Comparison of ENCODE assay signal across 8 cellular contexts in genomic region chr11:46381046-46381835, GRCh38. TPM values are rescaled to one million over a fixed set of nuclear protein-coding genes. Genes with fewer than 3 reads are reported as not detected.
A peak's percentile ranks its signal among the peaks of the same experiment; 100 is the strongest.
DNase-seq lines count a peak whose midpoint lies in the region; ATAC-seq, FAIRE-seq and TF ChIP-seq lines count a peak whose summit lies in the region.

Gene MDK, plus strand, starts transcription at chr11:46381669. Its CDS starts 389 bp downstream, at chr11:46382058.

- no peak within 1 kb of the TSS for H2AK5ac ChIP-seq in H1 (ENCODE audit: low read depth, low read length)

- H3K4me1 ChIP-seq in PC-3 (ENCODE audit: insufficient read depth, low read length) (peaks cover 5% of the 10 kb centered on the region; the same call in 1 of the 2 replicates), H1 (replicated peaks in 1 of 4; ENCODE audit: control insufficient read depth in 3 of 4, insufficient read depth in 4 of 4, low read length in 3 of 4) (peaks cover 0 to 16% (median 13%) of the 10 kb centered on the region in 4 experiments; a peak in 6 of 7 replicates), mucosa of rectum (ENCODE audit: control insufficient read depth in 2 of 2, insufficient read depth in 2 of 2, low read length in 2 of 2) (peaks cover 14 to 36% of the 10 kb centered on the region in 2 donors), aorta (ENCODE audit: control insufficient read depth in 1 of 2, insufficient read depth in 2 of 2, low read length in 2 of 2) (no peaks in the 10 kb centered on the region)

- peak within 1 kb of the TSS; percentile 81 for H3K4me3 ChIP-seq in PC-3 (ENCODE audit: low read length)
- peak within 1 kb of the TSS; percentile 71 to 95 (median 82) for H3K4me3 ChIP-seq in H1 (ENCODE audit: extremely low read depth in 1 of 4, insufficient read depth in 2 of 4, low read depth in 3 of 4, low read length in 4 of 4)
- H3K4me3 ChIP-seq in mucosa of rectum (ENCODE audit: low read length in 2 of 2): peak within 1 kb of the TSS; percentile 82 to 89
- H3K4me3 ChIP-seq in aorta (ENCODE audit: low read length in 2 of 2): peak within 1 kb of the TSS; percentile 22 to 46

- POLR2A ChIA-PET in PC-3 (lab: Charles Lee; ENCODE audit: unreplicated experiment) (no interaction called here), H1 (lab: Charles Lee; ENCODE audit: partially characterized antibody) (interaction anchor here (0.5 to 3.8 kb wide), 20 partner anchors 9 to 315 kb away, joined by 3 to 35 read pairs (median 4); partner anchors contain the start of genes AMBRA1 and CHRM4)

- H3K9ac ChIP-seq in PC-3 (ENCODE audit: low read length): peak within 1 kb of the TSS; percentile 67
- peak within 1 kb of the TSS; percentile 60 to 95 (median 82) for H3K9ac ChIP-seq in H1 (replicated peaks in 1 of 4; ENCODE audit: extremely low read depth in 1 of 4, low read depth in 3 of 4, low read length in 3 of 4)
- H3K9ac ChIP-seq in mucosa of rectum (ENCODE audit: low read depth in 1 of 2, low read length in 2 of 2): peak within 1 kb of the TSS; percentile 56 to 90

- peak within 1 kb of the TSS; percentile 79 for H3K56ac ChIP-seq in H1 (replicated peaks; ENCODE audit: insufficient read length, low read depth, low read length)

- H3K36me3 ChIP-seq in PC-3 (ENCODE audit: low read depth, low read length) (no peaks in the 10 kb centered on the region; the same call in 1 of the 2 replicates), H1 (ENCODE audit: control insufficient read depth in 2 of 4, insufficient read depth in 4 of 4, low read length in 3 of 4) (peaks cover 0 to 20% (median 2%) of the 10 kb centered on the region in 4 experiments; a peak in 4 of 8 replicates), mucosa of rectum (ENCODE audit: control insufficient read depth in 2 of 2, insufficient read depth in 2 of 2, low read length in 2 of 2) (peaks cover under 1 to 2% of the 10 kb centered on the region in 2 donors), aorta (ENCODE audit: control insufficient read depth in 1 of 2, insufficient read depth in 2 of 2, low read length in 1 of 2) (peaks cover 0 to 2% of the 10 kb centered on the region in 2 donors)

- H3K23ac ChIP-seq in H1 (ENCODE audit: insufficient read length): no peak within 1 kb of the TSS

- no peak for DNase-seq in activated naive CD4-positive, alpha-beta T cell treated with anti-CD3 and anti-CD28 coated beads for 36 hours
- no peak for DNase-seq in activated naive CD4-positive, alpha-beta T cell treated with anti-CD3 and anti-CD28 coated beads, Interleukin-2, amount 50 U/mL, for 16 hours
- DNase-seq in PC-3: no peak
- peak in 1 of 2 experiments; percentile 83 for DNase-seq in H1 (ENCODE audit: low read depth in 1 of 2, low spot score in 2 of 2)
- DNase-seq in aorta: peak in 1 of 2 donors; percentile 81
- no peak for DNase-seq in foreskin melanocyte
- DNase-seq in T-helper 9 cell: no peak

- H4K20me1 ChIP-seq in PC-3 (ENCODE audit: low read length): no peaks in the 10 kb centered on the region
- H4K20me1 ChIP-seq in H1 (replicated peaks in 1 of 2; ENCODE audit: control insufficient read depth in 1 of 2, insufficient read depth in 2 of 2, low read length in 2 of 2): peaks cover 15 to 20% of the 10 kb centered on the region in 2 experiments

- H3K79me2 ChIP-seq in PC-3 (ENCODE audit: low read length) (no peaks in the 10 kb centered on the region), H1 (ENCODE audit: control insufficient read depth in 1 of 2, insufficient read depth in 2 of 2, low read length in 2 of 2) (no peaks in the 10 kb centered on the region; a peak in 1 of 4 replicates)

- no peak within 1 kb of the TSS for H3K14ac ChIP-seq in H1 (ENCODE audit: insufficient read length)

- H3K9me2 ChIP-seq in PC-3 (replicated peaks; ENCODE audit: low read length): no peaks in the 10 kb centered on the region

- WGBS in H1 (ENCODE audit: extremely low coverage in 1 of 2, insufficient coverage in 1 of 2, insufficient read length in 1 of 2, insufficient replicate concordance in 2 of 2, low coverage in 1 of 2, low lambda C conversion rate in 2 of 2, missing lambda C conversion rate in 1 of 2), 2 experiments: 1% methylated on average over 23 of the region's 97 CpGs; no CpG with 5 or more reads in 1 of the 2 experiments
- WGBS in aorta, 2 donors: 2% methylated on average over 47 to 97 of the region's 97 CpGs

- peak within 1 kb of the TSS; percentile 46; the same call in 1 of the 2 replicates for H2BK15ac ChIP-seq in H1 (ENCODE audit: low read length)

- H3K27ac ChIP-seq in PC-3 (ENCODE audit: low read length) (no peak within 1 kb of the TSS), H1 (ENCODE audit: low read depth, low read length) (peak within 1 kb of the TSS; percentile 88), mucosa of rectum (ENCODE audit: low read depth in 2 of 2, low read length in 2 of 2) (peak within 1 kb of the TSS; percentile 68 to 81), aorta (ENCODE audit: low read depth in 1 of 2, low read length in 2 of 2) (no peak within 1 kb of the TSS)

- peak within 1 kb of the TSS; percentile 78 for H2BK120ac ChIP-seq in H1 (replicated peaks; ENCODE audit: low read depth, low read length)

- FAIRE-seq in H1 (lab: Jason Lieb, UNC): no peak

- TF ChIP-seq CTCF in PC-3 (conservative IDR thresholded peaks at IDR 0.05; ENCODE audit: low read depth, low read length): no peak
- 0 out of 4 replicates have a peak, but pooled peaks of 1 of the 3 experiments have one; percentile 4 for TF ChIP-seq CTCF in H1 (IDR thresholded peaks at IDR 0.05; ENCODE audit: control extremely low read depth in 1 of 3, insufficient read depth in 1 of 3, low read depth in 1 of 3, low read length in 3 of 3)

- H3K9me3 Mint-ChIP-seq in activated naive CD4-positive, alpha-beta T cell treated with anti-CD3 and anti-CD28 coated beads for 36 hours: no peaks in the 10 kb centered on the region

- H2BK5ac ChIP-seq in H1 (ENCODE audit: low read depth, low read length): peak within 1 kb of the TSS; percentile 61; the same call in 1 of the 2 replicates

- intact Hi-C loops in activated naive CD4-positive, alpha-beta T cell treated with anti-CD3 and anti-CD28 coated beads for 36 hours (cut with micrococcal nuclease): no loop called here
- intact Hi-C loops in PC-3 (cut with micrococcal nuclease) (no loop called here), aorta (cut with DNase I) (no loop called here)

- no peaks in the 10 kb centered on the region for H3F3A ChIP-seq in PC-3 (ENCODE audit: low read length, unreplicated experiment)

- H3K9me3 ChIP-seq in PC-3 (ENCODE audit: low read length) (no peaks in the 10 kb centered on the region), H1 (ENCODE audit: insufficient read depth in 2 of 2, low read depth in 1 of 2, low read length in 1 of 2) (no peaks in the 10 kb centered on the region), mucosa of rectum (ENCODE audit: control insufficient read depth in 2 of 2, low read length in 2 of 2) (no peaks in the 10 kb centered on the region), aorta (ENCODE audit: control insufficient read depth, low read length) (no peaks in the 10 kb centered on the region)

- no peaks in the 10 kb centered on the region for H3K79me1 ChIP-seq in H1 (ENCODE audit: low read depth, low read length)

- BruUV-seq in PC-3 (replicated peaks; lab: Mats Ljungman, UMichigan): no TSS peak

- no peak for TF ChIP-seq RAD21 in H1 (IDR thresholded peaks at IDR 0.05 in 1 of 2, conservative IDR thresholded peaks at IDR 0.05 in 1 of 2; ENCODE audit: low read depth in 2 of 2, low read length in 2 of 2)

- H3K4me3 Mint-ChIP-seq in activated naive CD4-positive, alpha-beta T cell treated with anti-CD3 and anti-CD28 coated beads for 36 hours: peak within 1 kb of the TSS; percentile 67

- CTCF ChIA-PET in activated naive CD4-positive, alpha-beta T cell treated with anti-CD3 and anti-CD28 coated beads for 36 hours (lab: Charles Lee): no interaction called here
- CTCF ChIA-PET in PC-3 (lab: Charles Lee): no interaction called here
- CTCF ChIA-PET in H1 (lab: Charles Lee; ENCODE audit: partially characterized antibody): interaction anchor here (1.0 to 44.5 kb wide), 3 partner anchors 8 to 39 kb away, joined by 3 to 1004 read pairs (median 24); partner anchors contain the start of gene DGKZ

- H3K18ac ChIP-seq in H1 (ENCODE audit: extremely low read depth, low read length): peak within 1 kb of the TSS; percentile 93

- 0 out of 2 replicates have a peak within 1 kb of the TSS, but pooled peaks have one; percentile 32 for H2BK20ac ChIP-seq in H1 (ENCODE audit: low read length)

- H3K23me2 ChIP-seq in H1 (ENCODE audit: low read depth, low read length): peaks cover 9% of the 10 kb centered on the region; the same call in 1 of the 2 replicates

- TF ChIP-seq EP300 in H1 (IDR thresholded peaks at IDR 0.05; ENCODE audit: borderline replicate concordance in 1 of 2, low read depth in 2 of 2, low read length in 2 of 2): no peak

- ATAC-seq in PC-3 (peak; percentile 27), aorta (ENCODE audit: low FRiP score) (no peak)

- peak within 1 kb of the TSS; percentile 98 for H4K8ac ChIP-seq in H1 (ENCODE audit: extremely low read depth, insufficient read depth, low read length)

- H3K27me3 Mint-ChIP-seq in activated naive CD4-positive, alpha-beta T cell treated with anti-CD3 and anti-CD28 coated beads for 36 hours (ENCODE audit: low read depth): peaks cover 11% of the 10 kb centered on the region

- peak within 1 kb of the TSS; percentile 77 for H2AFZ ChIP-seq in PC-3 (ENCODE audit: low read length)
- H2AFZ ChIP-seq in H1 (ENCODE audit: low read length): no peak within 1 kb of the TSS

- H2BK12ac ChIP-seq in H1 (ENCODE audit: low read depth, low read length): no peak within 1 kb of the TSS; the same call in 1 of the 2 replicates

- H3K27ac Mint-ChIP-seq in activated naive CD4-positive, alpha-beta T cell treated with anti-CD3 and anti-CD28 coated beads for 36 hours: no peak within 1 kb of the TSS

- H4K5ac ChIP-seq in H1 (ENCODE audit: insufficient read length, low read depth, low read length): peak within 1 kb of the TSS; percentile 94

- H4K91ac ChIP-seq in H1 (replicated peaks; ENCODE audit: insufficient read length, low read length): peak within 1 kb of the TSS; percentile 89

- H3K36me3 Mint-ChIP-seq in activated naive CD4-positive, alpha-beta T cell treated with anti-CD3 and anti-CD28 coated beads for 36 hours (ENCODE audit: low read depth): peaks cover 19% of the 10 kb centered on the region

- H3K27me3 ChIP-seq in PC-3 (ENCODE audit: low read length) (no peaks in the 10 kb centered on the region), H1 (replicated peaks in 1 of 4; ENCODE audit: control insufficient read depth in 3 of 4, extremely low read depth in 1 of 4, insufficient read depth in 3 of 4, low read length in 3 of 4) (no peaks in the 10 kb centered on the region), mucosa of rectum (ENCODE audit: control insufficient read depth in 2 of 2, insufficient read depth in 2 of 2, low read length in 2 of 2) (peaks cover 0 to 8% of the 10 kb centered on the region in 2 donors), aorta (ENCODE audit: control insufficient read depth in 1 of 2, insufficient read depth in 2 of 2, low read length in 1 of 2) (no peaks in the 10 kb centered on the region)

- TF ChIP-seq POLR2A in H1 (IDR thresholded peaks at IDR 0.05; ENCODE audit: control extremely low read depth in 1 of 2, low read depth in 2 of 2, low read length in 2 of 2): no peak; a peak in 1 of 3 replicates

- H3K4me2 ChIP-seq in PC-3 (ENCODE audit: low read length) (peak within 1 kb of the TSS; percentile 99), H1 (ENCODE audit: insufficient read depth in 1 of 2, low read depth in 2 of 2, low read length in 2 of 2) (peak within 1 kb of the TSS; percentile 69 to 94)

- H3K4me1 Mint-ChIP-seq in activated naive CD4-positive, alpha-beta T cell treated with anti-CD3 and anti-CD28 coated beads for 36 hours (ENCODE audit: low read depth): peaks cover 11% of the 10 kb centered on the region

- H3K4ac ChIP-seq in H1 (replicated peaks; ENCODE audit: insufficient read length, low read depth, low read length): peak within 1 kb of the TSS; percentile 71

RNA-seq across cellular contexts. Expression of gene MDK, which starts in this region (rescaled TPM):
- total RNA-seq in activated naive CD4-positive, alpha-beta T cell treated with anti-CD3 and anti-CD28 coated beads for 36 hours: 1 to 10 TPM; 2.9 to 4.6 TPM
- 184 and 232 TPM in 2 replicates for total RNA-seq in PC-3 (2014; rRNA removed)
- total RNA-seq in H1 (2021; fragmentation: NEBNext Ultra II Directional; extraction: Animal tissue kit (Norgen Biotek cat#: 25700)): 309 and 338 TPM in 2 replicates
- 606 and 948 TPM in 2 replicates for polyA plus RNA-seq in H1 (2011; rRNA removed)
- 870 TPM for polyA plus RNA-seq in H1 (2011; cell fraction: cytosol; rRNA removed)
- polyA plus RNA-seq in H1 (2011; cell fraction: nucleus; rRNA removed): 559 TPM
- polyA plus RNA-seq in H1 (2012, experiment 1 of 2): 605 to 743 TPM (median 671 TPM) in 4 replicates
- 841 TPM for polyA plus RNA-seq in H1 (2012, experiment 2 of 2)
- polyA plus RNA-seq in H1 (2013, experiment 1 of 2): 949 TPM
- 1,178 TPM for polyA plus RNA-seq in H1 (2013, experiment 2 of 2)
- 84.3 and 125 TPM in 2 replicates for polyA minus RNA-seq in H1 (2011; rRNA and poly(A)+ RNA removed)
- polyA minus RNA-seq in H1 (2011; cell fraction: cytosol; rRNA and poly(A)+ RNA removed): 189 TPM
- polyA minus RNA-seq in H1 (2011; cell fraction: nucleus; rRNA and poly(A)+ RNA removed): 88.1 TPM
- total RNA-seq in aorta: 10 to 100 TPM; 11.8 to 23.4 TPM
- 10 to 100 TPM; 15.8 to 40.3 TPM for polyA plus RNA-seq in aorta

Comparison
In these comparisons a context has a peak if more than half of its experiments do, and no peak if none do; other contexts are left out.
1. RNA of gene MDK (polyA plus RNA-seq): 559 to 1,178 TPM in H1; 15.8 to 40.3 TPM in aorta; every median in the first group is over 10 times any median in the second.
2. H3K27ac ChIP-seq: peak in H1 (single experiment) and mucosa of rectum (2 of 2); none in PC-3 (single experiment) and aorta (0 of 2).
3. H3K4me3 ChIP-seq: peak in every context shown above with its lines; median percentile 86 in mucosa of rectum; 82 in H1; 81 in PC-3; 34 in aorta.
4. Peak in every context shown above with its lines, with median percentiles within 50 percentile points of each other: H3K9ac ChIP-seq.